In genomic region chr20:35954907-35955251, GRCh38 we compare ENCODE assay signal across 1 cellular context.
TF ChIP-seq lines count a peak whose summit lies in the region.

No MANE protein-coding gene starts in this region.

TF ChIP-seq in K562, 482 proteins besides CTCF, POLR2A, EP300 and RAD21 (continued from another document):
- TF ChIP-seq MGA (IDR thresholded peaks at IDR 0.05) (peak; percentile 84; the same call in 1 of the 2 replicates), CBX1 (IDR thresholded peaks at IDR 0.05; ENCODE audit: low read depth) (no peak), RFX5 (IDR thresholded peaks at IDR 0.05; ENCODE audit: low read depth, low read length) (no peak), ZNF586 (CRISPR knock-in tag; conservative IDR thresholded peaks at IDR 0.05) (no peak), SMARCE1 (IDR thresholded peaks at IDR 0.05) (peak; percentile 56; the same call in 1 of the 2 replicates), ARID1B (IDR thresholded peaks at IDR 0.05) (no peak), FOXJ2 (tag; IDR thresholded peaks at IDR 0.05) (no peak), HSF4 (CRISPR knock-in tag; IDR thresholded peaks at IDR 0.05; ENCODE audit: borderline replicate concordance) (no peak), EHMT2 (IDR thresholded peaks at IDR 0.05) (no peak), NR2C2 (CRISPR knock-in tag; IDR thresholded peaks at IDR 0.05) (no peak), NR2C2 (tag; IDR thresholded peaks at IDR 0.05) (peak; percentile 74; the same call in 1 of the 2 replicates), ZNF589 (CRISPR knock-in tag; IDR thresholded peaks at IDR 0.05; ENCODE audit: low read depth) (no peak), ETS2 (tag; IDR thresholded peaks at IDR 0.05; ENCODE audit: borderline replicate concordance, poor library complexity, severe bottlenecking) (no peak), MTA1 (IDR thresholded peaks at IDR 0.05; ENCODE audit: borderline replicate concordance) (no peak), SMARCC2 (IDR thresholded peaks at IDR 0.05; ENCODE audit: low read depth) (peak; percentile 24; the same call in 1 of the 2 replicates), ZNF699 (CRISPR knock-in tag; IDR thresholded peaks at IDR 0.05; ENCODE audit: insufficient replicate concordance) (no peak), FOXP1 (CRISPR knock-in tag; IDR thresholded peaks at IDR 0.05) (no peak), MAFK (IDR thresholded peaks at IDR 0.05; ENCODE audit: low read length) (peak; percentile 97), NELFE (IDR thresholded peaks at IDR 0.05; ENCODE audit: insufficient read depth, insufficient read length) (no peak), C11orf30 (IDR thresholded peaks at IDR 0.05; ENCODE audit: low read depth) (peak; percentile 95), SRSF9 (IDR thresholded peaks at IDR 0.05; ENCODE audit: borderline replicate concordance, low read depth, low read length) (no peak), CHCHD3 (CRISPR knock-in tag; IDR thresholded peaks at IDR 0.05) (no peak), DPF2 (IDR thresholded peaks at IDR 0.05) (peak; percentile 29; the same call in 1 of the 2 replicates), LARP7 (IDR thresholded peaks at IDR 0.05) (no peak), SNIP1 (IDR thresholded peaks at IDR 0.05; ENCODE audit: low read depth) (no peak), GTF2E2 (tag; IDR thresholded peaks at IDR 0.05) (peak; percentile 73; the same call in 1 of the 2 replicates), CC2D1A (IDR thresholded peaks at IDR 0.05) (peak; percentile 7; the same call in 1 of the 2 replicates), U2AF1 (optimal IDR thresholded peaks at IDR 0.05; ENCODE audit: low read depth, low read length) (no peak)
- TF ChIP-seq, protein P1, sequence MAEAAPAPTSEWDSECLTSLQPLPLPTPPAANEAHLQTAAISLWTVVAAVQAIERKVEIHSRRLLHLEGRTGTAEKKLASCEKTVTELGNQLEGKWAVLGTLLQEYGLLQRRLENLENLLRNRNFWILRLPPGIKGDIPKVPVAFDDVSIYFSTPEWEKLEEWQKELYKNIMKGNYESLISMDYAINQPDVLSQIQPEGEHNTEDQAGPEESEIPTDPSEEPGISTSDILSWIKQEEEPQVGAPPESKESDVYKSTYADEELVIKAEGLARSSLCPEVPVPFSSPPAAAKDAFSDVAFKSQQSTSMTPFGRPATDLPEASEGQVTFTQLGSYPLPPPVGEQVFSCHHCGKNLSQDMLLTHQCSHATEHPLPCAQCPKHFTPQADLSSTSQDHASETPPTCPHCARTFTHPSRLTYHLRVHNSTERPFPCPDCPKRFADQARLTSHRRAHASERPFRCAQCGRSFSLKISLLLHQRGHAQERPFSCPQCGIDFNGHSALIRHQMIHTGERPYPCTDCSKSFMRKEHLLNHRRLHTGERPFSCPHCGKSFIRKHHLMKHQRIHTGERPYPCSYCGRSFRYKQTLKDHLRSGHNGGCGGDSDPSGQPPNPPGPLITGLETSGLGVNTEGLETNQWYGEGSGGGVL (CRISPR knock-in tag; IDR thresholded peaks at IDR 0.05) = no peak
- TF ChIP-seq, protein P2, sequence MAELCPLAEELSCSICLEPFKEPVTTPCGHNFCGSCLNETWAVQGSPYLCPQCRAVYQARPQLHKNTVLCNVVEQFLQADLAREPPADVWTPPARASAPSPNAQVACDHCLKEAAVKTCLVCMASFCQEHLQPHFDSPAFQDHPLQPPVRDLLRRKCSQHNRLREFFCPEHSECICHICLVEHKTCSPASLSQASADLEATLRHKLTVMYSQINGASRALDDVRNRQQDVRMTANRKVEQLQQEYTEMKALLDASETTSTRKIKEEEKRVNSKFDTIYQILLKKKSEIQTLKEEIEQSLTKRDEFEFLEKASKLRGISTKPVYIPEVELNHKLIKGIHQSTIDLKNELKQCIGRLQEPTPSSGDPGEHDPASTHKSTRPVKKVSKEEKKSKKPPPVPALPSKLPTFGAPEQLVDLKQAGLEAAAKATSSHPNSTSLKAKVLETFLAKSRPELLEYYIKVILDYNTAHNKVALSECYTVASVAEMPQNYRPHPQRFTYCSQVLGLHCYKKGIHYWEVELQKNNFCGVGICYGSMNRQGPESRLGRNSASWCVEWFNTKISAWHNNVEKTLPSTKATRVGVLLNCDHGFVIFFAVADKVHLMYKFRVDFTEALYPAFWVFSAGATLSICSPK (IDR thresholded peaks at IDR 0.05; ENCODE audit: borderline replicate concordance) = no peak
